Comparison of ENCODE assay signal across 1 cellular context in the genomic region with DNA sequence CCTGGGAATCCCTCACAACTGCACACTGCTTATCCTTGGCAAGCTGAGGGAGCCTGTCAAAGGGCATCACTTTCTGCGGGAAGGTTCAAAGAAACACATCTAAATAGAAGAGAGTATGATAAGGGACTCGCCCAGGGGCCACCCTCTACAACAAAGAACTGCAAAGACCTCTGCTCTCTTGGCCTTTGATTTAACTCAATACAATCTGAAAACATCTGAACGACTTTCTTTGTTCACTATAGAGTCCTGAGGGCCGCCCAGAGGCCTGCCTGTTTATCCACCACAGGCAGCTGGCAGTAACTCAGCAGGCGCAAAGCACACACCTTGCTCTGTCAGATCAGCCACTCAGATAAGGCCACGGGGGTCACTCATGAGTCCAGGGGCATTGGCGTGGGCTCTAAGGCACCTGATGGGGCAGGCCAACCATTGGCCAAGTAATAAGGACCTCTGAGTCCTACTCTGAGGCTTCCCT.
TF ChIP-seq lines count a peak whose summit lies in the region.

No MANE protein-coding gene starts in this region.

TF ChIP-seq in HepG2, 621 proteins besides CTCF, POLR2A, EP300 and RAD21 (continued from another document and continues in another):
- TF ChIP-seq GFI1 (CRISPR knock-in tag; IDR thresholded peaks at IDR 0.05; ENCODE audit: borderline replicate concordance): peak; percentile 95
- no peak for TF ChIP-seq BORCS8-MEF2B (CRISPR knock-in tag; IDR thresholded peaks at IDR 0.05)
- no peak for TF ChIP-seq KMT2A (CRISPR knock-in tag; IDR thresholded peaks at IDR 0.05)
- TF ChIP-seq, protein P1, sequence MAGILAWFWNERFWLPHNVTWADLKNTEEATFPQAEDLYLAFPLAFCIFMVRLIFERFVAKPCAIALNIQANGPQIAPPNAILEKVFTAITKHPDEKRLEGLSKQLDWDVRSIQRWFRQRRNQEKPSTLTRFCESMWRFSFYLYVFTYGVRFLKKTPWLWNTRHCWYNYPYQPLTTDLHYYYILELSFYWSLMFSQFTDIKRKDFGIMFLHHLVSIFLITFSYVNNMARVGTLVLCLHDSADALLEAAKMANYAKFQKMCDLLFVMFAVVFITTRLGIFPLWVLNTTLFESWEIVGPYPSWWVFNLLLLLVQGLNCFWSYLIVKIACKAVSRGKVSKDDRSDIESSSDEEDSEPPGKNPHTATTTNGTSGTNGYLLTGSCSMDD (CRISPR knock-in tag; IDR thresholded peaks at IDR 0.05): no peak
- TF ChIP-seq, protein P2, sequence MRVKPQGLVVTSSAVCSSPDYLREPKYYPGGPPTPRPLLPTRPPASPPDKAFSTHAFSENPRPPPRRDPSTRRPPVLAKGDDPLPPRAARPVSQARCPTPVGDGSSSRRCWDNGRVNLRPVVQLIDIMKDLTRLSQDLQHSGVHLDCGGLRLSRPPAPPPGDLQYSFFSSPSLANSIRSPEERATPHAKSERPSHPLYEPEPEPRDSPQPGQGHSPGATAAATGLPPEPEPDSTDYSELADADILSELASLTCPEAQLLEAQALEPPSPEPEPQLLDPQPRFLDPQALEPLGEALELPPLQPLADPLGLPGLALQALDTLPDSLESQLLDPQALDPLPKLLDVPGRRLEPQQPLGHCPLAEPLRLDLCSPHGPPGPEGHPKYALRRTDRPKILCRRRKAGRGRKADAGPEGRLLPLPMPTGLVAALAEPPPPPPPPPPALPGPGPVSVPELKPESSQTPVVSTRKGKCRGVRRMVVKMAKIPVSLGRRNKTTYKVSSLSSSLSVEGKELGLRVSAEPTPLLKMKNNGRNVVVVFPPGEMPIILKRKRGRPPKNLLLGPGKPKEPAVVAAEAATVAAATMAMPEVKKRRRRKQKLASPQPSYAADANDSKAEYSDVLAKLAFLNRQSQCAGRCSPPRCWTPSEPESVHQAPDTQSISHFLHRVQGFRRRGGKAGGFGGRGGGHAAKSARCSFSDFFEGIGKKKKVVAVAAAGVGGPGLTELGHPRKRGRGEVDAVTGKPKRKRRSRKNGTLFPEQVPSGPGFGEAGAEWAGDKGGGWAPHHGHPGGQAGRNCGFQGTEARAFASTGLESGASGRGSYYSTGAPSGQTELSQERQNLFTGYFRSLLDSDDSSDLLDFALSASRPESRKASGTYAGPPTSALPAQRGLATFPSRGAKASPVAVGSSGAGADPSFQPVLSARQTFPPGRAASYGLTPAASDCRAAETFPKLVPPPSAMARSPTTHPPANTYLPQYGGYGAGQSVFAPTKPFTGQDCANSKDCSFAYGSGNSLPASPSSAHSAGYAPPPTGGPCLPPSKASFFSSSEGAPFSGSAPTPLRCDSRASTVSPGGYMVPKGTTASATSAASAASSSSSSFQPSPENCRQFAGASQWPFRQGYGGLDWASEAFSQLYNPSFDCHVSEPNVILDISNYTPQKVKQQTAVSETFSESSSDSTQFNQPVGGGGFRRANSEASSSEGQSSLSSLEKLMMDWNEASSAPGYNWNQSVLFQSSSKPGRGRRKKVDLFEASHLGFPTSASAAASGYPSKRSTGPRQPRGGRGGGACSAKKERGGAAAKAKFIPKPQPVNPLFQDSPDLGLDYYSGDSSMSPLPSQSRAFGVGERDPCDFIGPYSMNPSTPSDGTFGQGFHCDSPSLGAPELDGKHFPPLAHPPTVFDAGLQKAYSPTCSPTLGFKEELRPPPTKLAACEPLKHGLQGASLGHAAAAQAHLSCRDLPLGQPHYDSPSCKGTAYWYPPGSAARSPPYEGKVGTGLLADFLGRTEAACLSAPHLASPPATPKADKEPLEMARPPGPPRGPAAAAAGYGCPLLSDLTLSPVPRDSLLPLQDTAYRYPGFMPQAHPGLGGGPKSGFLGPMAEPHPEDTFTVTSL (CRISPR knock-in tag; IDR thresholded peaks at IDR 0.05; ENCODE audit: borderline replicate concordance): peak; percentile 44; the same call in 1 of the 2 replicates
- TF ChIP-seq KAT2B (IDR thresholded peaks at IDR 0.05; ENCODE audit: borderline replicate concordance, low read depth, low read length): no peak
- TF ChIP-seq ZBTB7A (CRISPR knock-in tag; IDR thresholded peaks at IDR 0.05): no peak
- no peak for TF ChIP-seq ZNF781 (CRISPR knock-in tag; IDR thresholded peaks at IDR 0.05; ENCODE audit: borderline replicate concordance, not compliant biosample characterization)
- TF ChIP-seq ZNF605 (CRISPR knock-in tag; IDR thresholded peaks at IDR 0.05): no peak
- no peak for TF ChIP-seq CENPX (CRISPR knock-in tag; IDR thresholded peaks at IDR 0.05)
- TF ChIP-seq, protein P3, sequence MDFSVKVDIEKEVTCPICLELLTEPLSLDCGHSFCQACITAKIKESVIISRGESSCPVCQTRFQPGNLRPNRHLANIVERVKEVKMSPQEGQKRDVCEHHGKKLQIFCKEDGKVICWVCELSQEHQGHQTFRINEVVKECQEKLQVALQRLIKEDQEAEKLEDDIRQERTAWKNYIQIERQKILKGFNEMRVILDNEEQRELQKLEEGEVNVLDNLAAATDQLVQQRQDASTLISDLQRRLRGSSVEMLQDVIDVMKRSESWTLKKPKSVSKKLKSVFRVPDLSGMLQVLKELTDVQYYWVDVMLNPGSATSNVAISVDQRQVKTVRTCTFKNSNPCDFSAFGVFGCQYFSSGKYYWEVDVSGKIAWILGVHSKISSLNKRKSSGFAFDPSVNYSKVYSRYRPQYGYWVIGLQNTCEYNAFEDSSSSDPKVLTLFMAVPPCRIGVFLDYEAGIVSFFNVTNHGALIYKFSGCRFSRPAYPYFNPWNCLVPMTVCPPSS (IDR thresholded peaks at IDR 0.05): no peak
- TF ChIP-seq ESRRA (CRISPR knock-in tag; IDR thresholded peaks at IDR 0.05; ENCODE audit: low read depth): peak; percentile 45; the same call in 1 of the 2 replicates
- TF ChIP-seq ZNF724P (CRISPR knock-in tag; IDR thresholded peaks at IDR 0.05; ENCODE audit: borderline replicate concordance): no peak
- TF ChIP-seq, protein P4, sequence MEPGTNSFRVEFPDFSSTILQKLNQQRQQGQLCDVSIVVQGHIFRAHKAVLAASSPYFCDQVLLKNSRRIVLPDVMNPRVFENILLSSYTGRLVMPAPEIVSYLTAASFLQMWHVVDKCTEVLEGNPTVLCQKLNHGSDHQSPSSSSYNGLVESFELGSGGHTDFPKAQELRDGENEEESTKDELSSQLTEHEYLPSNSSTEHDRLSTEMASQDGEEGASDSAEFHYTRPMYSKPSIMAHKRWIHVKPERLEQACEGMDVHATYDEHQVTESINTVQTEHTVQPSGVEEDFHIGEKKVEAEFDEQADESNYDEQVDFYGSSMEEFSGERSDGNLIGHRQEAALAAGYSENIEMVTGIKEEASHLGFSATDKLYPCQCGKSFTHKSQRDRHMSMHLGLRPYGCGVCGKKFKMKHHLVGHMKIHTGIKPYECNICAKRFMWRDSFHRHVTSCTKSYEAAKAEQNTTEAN (CRISPR knock-in tag; conservative IDR thresholded peaks at IDR 0.05): peak; percentile 52; the same call in 1 of the 2 replicates
- TF ChIP-seq, protein P5, sequence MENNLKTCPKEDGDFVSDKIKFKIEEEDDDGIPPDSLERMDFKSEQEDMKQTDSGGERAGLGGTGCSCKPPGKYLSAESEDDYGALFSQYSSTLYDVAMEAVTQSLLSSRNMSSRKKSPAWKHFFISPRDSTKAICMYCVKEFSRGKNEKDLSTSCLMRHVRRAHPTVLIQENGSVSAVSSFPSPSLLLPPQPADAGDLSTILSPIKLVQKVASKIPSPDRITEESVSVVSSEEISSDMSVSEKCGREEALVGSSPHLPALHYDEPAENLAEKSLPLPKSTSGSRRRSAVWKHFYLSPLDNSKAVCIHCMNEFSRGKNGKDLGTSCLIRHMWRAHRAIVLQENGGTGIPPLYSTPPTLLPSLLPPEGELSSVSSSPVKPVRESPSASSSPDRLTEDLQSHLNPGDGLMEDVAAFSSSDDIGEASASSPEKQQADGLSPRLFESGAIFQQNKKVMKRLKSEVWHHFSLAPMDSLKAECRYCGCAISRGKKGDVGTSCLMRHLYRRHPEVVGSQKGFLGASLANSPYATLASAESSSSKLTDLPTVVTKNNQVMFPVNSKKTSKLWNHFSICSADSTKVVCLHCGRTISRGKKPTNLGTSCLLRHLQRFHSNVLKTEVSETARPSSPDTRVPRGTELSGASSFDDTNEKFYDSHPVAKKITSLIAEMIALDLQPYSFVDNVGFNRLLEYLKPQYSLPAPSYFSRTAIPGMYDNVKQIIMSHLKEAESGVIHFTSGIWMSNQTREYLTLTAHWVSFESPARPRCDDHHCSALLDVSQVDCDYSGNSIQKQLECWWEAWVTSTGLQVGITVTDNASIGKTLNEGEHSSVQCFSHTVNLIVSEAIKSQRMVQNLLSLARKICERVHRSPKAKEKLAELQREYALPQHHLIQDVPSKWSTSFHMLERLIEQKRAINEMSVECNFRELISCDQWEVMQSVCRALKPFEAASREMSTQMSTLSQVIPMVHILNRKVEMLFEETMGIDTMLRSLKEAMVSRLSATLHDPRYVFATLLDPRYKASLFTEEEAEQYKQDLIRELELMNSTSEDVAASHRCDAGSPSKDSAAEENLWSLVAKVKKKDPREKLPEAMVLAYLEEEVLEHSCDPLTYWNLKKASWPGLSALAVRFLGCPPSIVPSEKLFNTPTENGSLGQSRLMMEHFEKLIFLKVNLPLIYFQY (CRISPR knock-in tag; IDR thresholded peaks at IDR 0.05; ENCODE audit: borderline replicate concordance): no peak
- no peak for TF ChIP-seq ZNF224 (CRISPR knock-in tag; IDR thresholded peaks at IDR 0.05)
- no peak for TF ChIP-seq MTA3 (CRISPR knock-in tag; IDR thresholded peaks at IDR 0.05)
- peak; percentile 45; the same call in 1 of the 2 replicates for TF ChIP-seq ETV5 (CRISPR knock-in tag; IDR thresholded peaks at IDR 0.05; ENCODE audit: borderline replicate concordance)
- no peak for TF ChIP-seq ZNF274 (CRISPR knock-in tag; IDR thresholded peaks at IDR 0.05)
- no peak for TF ChIP-seq SYNCRIP (IDR thresholded peaks at IDR 0.05; ENCODE audit: insufficient read depth, low read depth, low read length)
- TF ChIP-seq, protein P6, sequence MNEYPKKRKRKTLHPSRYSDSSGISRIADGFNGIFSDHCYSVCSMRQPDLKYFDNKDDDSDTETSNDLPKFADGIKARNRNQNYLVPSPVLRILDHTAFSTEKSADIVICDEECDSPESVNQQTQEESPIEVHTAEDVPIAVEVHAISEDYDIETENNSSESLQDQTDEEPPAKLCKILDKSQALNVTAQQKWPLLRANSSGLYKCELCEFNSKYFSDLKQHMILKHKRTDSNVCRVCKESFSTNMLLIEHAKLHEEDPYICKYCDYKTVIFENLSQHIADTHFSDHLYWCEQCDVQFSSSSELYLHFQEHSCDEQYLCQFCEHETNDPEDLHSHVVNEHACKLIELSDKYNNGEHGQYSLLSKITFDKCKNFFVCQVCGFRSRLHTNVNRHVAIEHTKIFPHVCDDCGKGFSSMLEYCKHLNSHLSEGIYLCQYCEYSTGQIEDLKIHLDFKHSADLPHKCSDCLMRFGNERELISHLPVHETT (CRISPR knock-in tag; conservative IDR thresholded peaks at IDR 0.05): no peak
- TF ChIP-seq, protein P7, sequence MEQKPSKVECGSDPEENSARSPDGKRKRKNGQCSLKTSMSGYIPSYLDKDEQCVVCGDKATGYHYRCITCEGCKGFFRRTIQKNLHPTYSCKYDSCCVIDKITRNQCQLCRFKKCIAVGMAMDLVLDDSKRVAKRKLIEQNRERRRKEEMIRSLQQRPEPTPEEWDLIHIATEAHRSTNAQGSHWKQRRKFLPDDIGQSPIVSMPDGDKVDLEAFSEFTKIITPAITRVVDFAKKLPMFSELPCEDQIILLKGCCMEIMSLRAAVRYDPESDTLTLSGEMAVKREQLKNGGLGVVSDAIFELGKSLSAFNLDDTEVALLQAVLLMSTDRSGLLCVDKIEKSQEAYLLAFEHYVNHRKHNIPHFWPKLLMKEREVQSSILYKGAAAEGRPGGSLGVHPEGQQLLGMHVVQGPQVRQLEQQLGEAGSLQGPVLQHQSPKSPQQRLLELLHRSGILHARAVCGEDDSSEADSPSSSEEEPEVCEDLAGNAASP (CRISPR knock-in tag; IDR thresholded peaks at IDR 0.05; ENCODE audit: borderline replicate concordance): no peak; the same call in 1 of the 2 replicates
- TF ChIP-seq ZNF180 (CRISPR knock-in tag; IDR thresholded peaks at IDR 0.05; ENCODE audit: borderline replicate concordance, low read depth): no peak
- TF ChIP-seq, protein P8, sequence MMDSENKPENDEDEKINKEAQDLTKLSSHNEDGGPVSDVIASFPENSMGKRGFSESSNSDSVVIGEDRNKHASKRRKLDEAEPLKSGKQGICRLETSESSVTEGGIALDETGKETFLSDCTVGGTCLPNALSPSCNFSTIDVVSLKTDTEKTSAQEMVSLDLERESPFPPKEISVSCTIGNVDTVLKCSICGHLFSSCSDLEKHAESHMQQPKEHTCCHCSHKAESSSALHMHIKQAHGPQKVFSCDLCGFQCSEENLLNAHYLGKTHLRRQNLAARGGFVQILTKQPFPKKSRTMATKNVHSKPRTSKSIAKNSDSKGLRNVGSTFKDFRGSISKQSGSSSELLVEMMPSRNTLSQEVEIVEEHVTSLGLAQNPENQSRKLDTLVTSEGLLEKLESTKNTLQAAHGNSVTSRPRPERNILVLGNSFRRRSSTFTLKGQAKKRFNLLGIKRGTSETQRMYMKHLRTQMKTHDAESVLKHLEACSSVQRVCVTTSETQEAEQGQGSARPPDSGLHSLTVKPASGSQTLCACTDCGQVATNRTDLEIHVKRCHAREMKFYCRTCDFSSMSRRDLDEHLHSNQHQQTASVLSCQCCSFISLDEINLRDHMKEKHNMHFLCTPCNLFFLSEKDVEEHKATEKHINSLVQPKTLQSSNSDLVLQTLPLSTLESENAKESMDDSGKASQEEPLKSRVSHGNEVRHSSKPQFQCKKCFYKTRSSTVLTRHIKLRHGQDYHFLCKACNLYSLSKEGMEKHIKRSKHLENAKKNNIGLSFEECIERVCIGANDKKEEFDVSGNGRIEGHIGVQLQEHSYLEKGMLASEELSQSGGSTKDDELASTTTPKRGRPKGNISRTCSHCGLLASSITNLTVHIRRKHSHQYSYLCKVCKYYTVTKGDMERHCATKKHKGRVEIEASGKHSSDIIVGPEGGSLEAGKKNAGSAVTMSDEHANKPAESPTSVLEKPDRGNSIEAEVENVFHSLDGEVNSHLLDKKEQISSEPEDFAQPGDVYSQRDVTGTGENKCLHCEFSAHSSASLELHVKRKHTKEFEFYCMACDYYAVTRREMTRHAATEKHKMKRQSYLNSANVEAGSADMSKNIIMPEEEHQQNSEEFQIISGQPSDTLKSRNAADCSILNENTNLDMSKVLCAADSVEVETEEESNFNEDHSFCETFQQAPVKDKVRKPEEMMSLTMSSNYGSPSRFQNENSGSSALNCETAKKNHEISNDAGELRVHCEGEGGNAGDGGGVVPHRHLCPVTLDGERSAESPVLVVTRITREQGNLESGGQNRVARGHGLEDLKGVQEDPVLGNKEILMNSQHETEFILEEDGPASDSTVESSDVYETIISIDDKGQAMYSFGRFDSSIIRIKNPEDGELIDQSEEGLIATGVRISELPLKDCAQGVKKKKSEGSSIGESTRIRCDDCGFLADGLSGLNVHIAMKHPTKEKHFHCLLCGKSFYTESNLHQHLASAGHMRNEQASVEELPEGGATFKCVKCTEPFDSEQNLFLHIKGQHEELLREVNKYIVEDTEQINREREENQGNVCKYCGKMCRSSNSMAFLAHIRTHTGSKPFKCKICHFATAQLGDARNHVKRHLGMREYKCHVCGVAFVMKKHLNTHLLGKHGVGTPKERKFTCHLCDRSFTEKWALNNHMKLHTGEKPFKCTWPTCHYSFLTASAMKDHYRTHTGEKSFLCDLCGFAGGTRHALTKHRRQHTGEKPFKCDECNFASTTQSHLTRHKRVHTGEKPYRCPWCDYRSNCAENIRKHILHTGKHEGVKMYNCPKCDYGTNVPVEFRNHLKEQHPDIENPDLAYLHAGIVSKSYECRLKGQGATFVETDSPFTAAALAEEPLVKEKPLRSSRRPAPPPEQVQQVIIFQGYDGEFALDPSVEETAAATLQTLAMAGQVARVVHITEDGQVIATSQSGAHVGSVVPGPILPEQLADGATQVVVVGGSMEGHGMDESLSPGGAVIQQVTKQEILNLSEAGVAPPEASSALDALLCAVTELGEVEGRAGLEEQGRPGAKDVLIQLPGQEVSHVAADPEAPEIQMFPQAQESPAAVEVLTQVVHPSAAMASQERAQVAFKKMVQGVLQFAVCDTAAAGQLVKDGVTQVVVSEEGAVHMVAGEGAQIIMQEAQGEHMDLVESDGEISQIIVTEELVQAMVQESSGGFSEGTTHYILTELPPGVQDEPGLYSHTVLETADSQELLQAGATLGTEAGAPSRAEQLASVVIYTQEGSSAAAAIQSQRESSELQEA (CRISPR knock-in tag; IDR thresholded peaks at IDR 0.05; ENCODE audit: not compliant biosample characterization): no peak
- TF ChIP-seq ZNF430 (CRISPR knock-in tag; IDR thresholded peaks at IDR 0.05): peak; percentile 27; the same call in 1 of the 2 replicates
- no peak for TF ChIP-seq ELF4 (CRISPR knock-in tag; IDR thresholded peaks at IDR 0.05; ENCODE audit: borderline replicate concordance)
